20 cellular contexts compared by ENCODE assay signal in genomic region chr7:97859606-97860204, GRCh38. TPM values are rescaled to one million over a fixed set of nuclear protein-coding genes. Genes with fewer than 3 reads are reported as not detected.
DNase-seq lines count a peak whose midpoint lies in the region; ATAC-seq, FAIRE-seq and TF ChIP-seq lines count a peak whose summit lies in the region.
"Had no signal": no experiment of that assay in that cellular context is flagged by ENCODE, and none has a peak within 500 bp of the region (broad histone marks: within the 10 kb centered on the region; RNA-seq: fewer than 3 reads in every experiment).

No MANE protein-coding gene starts in this region.

- H2BK15ac ChIP-seq in IMR-90 (ENCODE audit: low read depth, low read length) = no peak overlapping the region

- H3K9me3 ChIP-seq in IMR-90 (ENCODE audit: control insufficient read depth, insufficient read depth, low read length) = no peaks in the 10 kb centered on the region
- H3K9me3 ChIP-seq: SK-N-SH had no signal

- no CpG with 5 or more reads among the region's 4 CpGs for WGBS in IMR-90 (ENCODE audit: extremely low coverage in 2 of 2, insufficient read length in 1 of 2), 2 experiments

- no peak overlapping the region for H3K56ac ChIP-seq in IMR-90 (ENCODE audit: extremely low read depth, insufficient read depth, low read length)

- no peak overlapping the region for H2BK120ac ChIP-seq in IMR-90 (ENCODE audit: low read depth, low read length)

- H3K36me3 ChIP-seq in IMR-90 (ENCODE audit: control insufficient read depth, insufficient read depth, low read length) = peaks cover 17% of the 10 kb centered on the region

- H3K4me1 ChIP-seq in IMR-90 (ENCODE audit: control insufficient read depth, insufficient read depth, low read length) = 0 out of 2 replicates have a peak, but pooled peaks cover 2% of the 10 kb centered on the region

- intact Hi-C loops in IMR-90 (cut with micrococcal nuclease) (no loop called here), left colon (cut with DNase I, micrococcal nuclease) (no loop called here)

- in situ Hi-C loops in IMR-90 (cut with MboI; ENCODE audit: low sequenced_read_pairs) = loop anchor here (25.0 kb wide), 1 partner anchor 303 kb away; no protein-coding TSS in a partner anchor

- H3K9me1 ChIP-seq in IMR-90 (ENCODE audit: insufficient read depth, low read length) = no peaks in the 10 kb centered on the region; the same call in 1 of the 2 replicates

- no peak overlapping the region for H3K9ac ChIP-seq in IMR-90 (ENCODE audit: low read depth, low read length)
- H3K9ac ChIP-seq: KMS-11, SK-N-SH had no signal

- DNase-seq in EH (ENCODE audit: low read depth) (peak; percentile 47), IMR-90 (peak; percentile 53), left colon (no peak)
- DNase-seq in stimulated activated naive CD4-positive, alpha-beta T cell (lab: John Stamatoyannopoulos, UW) = no peak
- DNase-seq: 8988T, COR-L47, GOT3, NCI-H1436, NCI-H1930, NCI-H226, NCI-H524, NCI-H82, RPMI8226, SHP77 treated with DMSO at 0.1 percent for 48 hours, SK-N-SH had no signal

- H3K4me2 ChIP-seq in IMR-90 (ENCODE audit: low read depth, low read length) = no peak overlapping the region
- H3K4me2 ChIP-seq: KMS-11, SK-N-SH had no signal

- peak; percentile 60 for FAIRE-seq in colon (lab: Jason Lieb, UNC)

- TF ChIP-seq RAD21 in IMR-90 (IDR thresholded peaks at IDR 0.05; ENCODE audit: low read length) = no peak

- no peak overlapping the region for H4K8ac ChIP-seq in IMR-90 (ENCODE audit: low read depth in 2 of 2, low read length in 2 of 2)

- H2AK9ac ChIP-seq in IMR-90 (replicated peaks; ENCODE audit: low read depth, low read length, poor library complexity) = no peak overlapping the region

- TF ChIP-seq POLR2A in IMR-90 (IDR thresholded peaks at IDR 0.05; ENCODE audit: low read depth, low read length) = no peak

- no peak overlapping the region for H4K5ac ChIP-seq in IMR-90 (ENCODE audit: low read depth, low read length)

- H3K4ac ChIP-seq in IMR-90 (ENCODE audit: low read depth, low read length) = no peak overlapping the region

- peaks cover 6% of the 10 kb centered on the region; the same call in 1 of the 2 replicates for H4K20me1 ChIP-seq in IMR-90 (ENCODE audit: insufficient read depth, low read length)

- H2BK20ac ChIP-seq in IMR-90 (ENCODE audit: low read depth, low read length) = no peak overlapping the region

- POLR2A ChIA-PET in IMR-90 (lab: Charles Lee; ENCODE audit: unreplicated experiment) = no interaction called here

- H3K79me1 ChIP-seq in IMR-90 (ENCODE audit: low read depth in 1 of 2, low read length in 2 of 2) = peaks cover 0 to 5% of the 10 kb centered on the region in 2 experiments; a peak in 2 of 4 replicates

- TF ChIP-seq CTCF in IMR-90 (conservative IDR thresholded peaks at IDR 0.05; ENCODE audit: low read depth, low read length) = no peak

- CTCF ChIA-PET in IMR-90 (lab: Yijun Ruan, JAX) = no interaction called here

- H3K23ac ChIP-seq in IMR-90 (ENCODE audit: low read depth, low read length) = no peak overlapping the region

- no peak overlapping the region for H2BK5ac ChIP-seq in IMR-90 (ENCODE audit: low read depth, low read length, poor library complexity, severe bottlenecking)

- dilution Hi-C loops in IMR-90 (cut with HindIII; ENCODE audit: low sequenced_read_pairs, unreplicated experiment) = no loop called here

- H2AK5ac ChIP-seq in IMR-90 (ENCODE audit: low read depth, low read length) = no peak overlapping the region

- H3K18ac ChIP-seq in IMR-90 (ENCODE audit: low read depth, low read length) = no peak overlapping the region

- ATAC-seq in IMR-90 (ENCODE audit: low read depth) = 0 out of 2 replicates have a peak, but pooled peaks have one; percentile 17
- ATAC-seq in left colon = peak; percentile 93
- ATAC-seq in activated CD4-positive, CD25-positive, alpha-beta regulatory T cell treated with anti-CD3 and anti-CD28 coated beads, Interleukin-2, amount 50 U/mL, for 24 hours = no peak
- ATAC-seq in GM21825 (IDR thresholded peaks at IDR 0.05; ENCODE audit: unreplicated experiment) = no peak
- ATAC-seq in GM21515 (IDR thresholded peaks at IDR 0.05; ENCODE audit: unreplicated experiment) = no peak

- H4K91ac ChIP-seq in IMR-90 (ENCODE audit: insufficient read depth, low read depth, low read length) = no peak overlapping the region

- no peak overlapping the region for H2AFZ ChIP-seq in IMR-90 (replicated peaks; ENCODE audit: low read length, poor library complexity)

- no TSS peak for BruUV-seq in IMR-90 (replicated peaks; lab: Mats Ljungman, UMichigan)

- no peak overlapping the region for H3K27ac ChIP-seq in IMR-90 (ENCODE audit: insufficient read depth, low read length)
- H3K27ac ChIP-seq: KMS-11 had no signal

- no peaks in the 10 kb centered on the region for H3K27me3 ChIP-seq in IMR-90 (ENCODE audit: control insufficient read depth, insufficient read depth, low read length)

- no peak overlapping the region for H3K4me3 ChIP-seq in IMR-90 (ENCODE audit: insufficient read depth, low read depth, low read length)

- H3K14ac ChIP-seq in IMR-90 (replicated peaks; ENCODE audit: low read depth, low read length) = no peak overlapping the region

TF ChIP-seq in IMR-90, 13 proteins besides CTCF, POLR2A, EP300 and RAD21:
- TF ChIP-seq RCOR1 (IDR thresholded peaks at IDR 0.05; ENCODE audit: insufficient replicate concordance, low read length) (no peak), MXI1 (IDR thresholded peaks at IDR 0.05; ENCODE audit: borderline replicate concordance, low read depth, low read length) (no peak), MAZ (IDR thresholded peaks at IDR 0.05; ENCODE audit: borderline replicate concordance, low read depth, low read length) (no peak), CHD1 (IDR thresholded peaks at IDR 0.05; ENCODE audit: low read depth, low read length) (no peak), CEBPB (IDR thresholded peaks at IDR 0.05; ENCODE audit: low read depth, low read length) (no peak), ELK1 (IDR thresholded peaks at IDR 0.05; ENCODE audit: borderline replicate concordance, low read depth, low read length) (no peak), FOS (IDR thresholded peaks at IDR 0.05; ENCODE audit: low read depth, low read length) (no peak)

RNA-seq across cellular contexts. Expression of gene ASNS, which starts 12.5 kb away (rescaled TPM):
- total RNA-seq in IMR-90 (2012; rRNA removed) = 39.2 and 39.4 TPM in 2 replicates
- polyA plus RNA-seq in IMR-90 (2012; rRNA removed) = 25.4 and 36.6 TPM in 2 replicates
- polyA plus RNA-seq in IMR-90 (2012; cell fraction: cytosol; rRNA removed) = 8.7 and 11.3 TPM in 2 replicates
- 23.3 and 59.7 TPM in 2 replicates for polyA plus RNA-seq in IMR-90 (2012; cell fraction: nucleus; rRNA removed; ENCODE audit: low replicate concordance)
- total RNA-seq in left colon = 10 to 100 TPM; 17.8 to 27.3 TPM

Comparison
In these comparisons a context has a peak if more than half of its experiments do, and no peak if none do; other contexts are left out.
1. DNase-seq: peak in EH (single experiment) and IMR-90 (single experiment); none in left colon (0 of 2) and stimulated activated naive CD4-positive, alpha-beta T cell (0 of 6).
2. ATAC-seq: peak in IMR-90 (single experiment) and left colon (single experiment); none in activated CD4-positive, CD25-positive, alpha-beta regulatory T cell treated with anti-CD3 and anti-CD28 coated beads, Interleukin-2, amount 50 U/mL, for 24 hours (0 of 2), GM21825 (single experiment) and GM21515 (single experiment).